9 cellular contexts compared by ENCODE assay signal in genomic region chr9:113155911-113156559, GRCh38. TPM values are rescaled to one million over a fixed set of nuclear protein-coding genes. Genes with fewer than 3 reads are reported as not detected.
DNase-seq lines count a peak whose midpoint lies in the region; ATAC-seq and TF ChIP-seq lines count a peak whose summit lies in the region.
"Had no signal": no experiment of that assay in that cellular context is flagged by ENCODE, and none has a peak within 500 bp of the region (broad histone marks: within the 10 kb centered on the region; RNA-seq: fewer than 3 reads in every experiment).

No MANE protein-coding gene starts in this region.

- no peaks in the 10 kb centered on the region for H3K9me3 ChIP-seq in transverse colon
- H3K9me3 ChIP-seq in PC-9 (ENCODE audit: insufficient read depth, low read depth), result no peaks in the 10 kb centered on the region

- H3K27me3 ChIP-seq in transverse colon (no peaks in the 10 kb centered on the region), PC-9 (ENCODE audit: insufficient read depth, low read depth) (no peaks in the 10 kb centered on the region)

- POLR2A ChIA-PET in PC-9 (lab: Charles Lee; ENCODE audit: unreplicated experiment), result interaction anchor here (0.7 kb wide), 1 partner anchor 65 kb away, joined by 3 read pairs; the partner anchor contains the start of gene SLC31A1

- ATAC-seq in naive B cell (ENCODE audit: low read depth in 2 of 2), result peak in 1 of 2 donors; percentile 45
- ATAC-seq in HG02588 (IDR thresholded peaks at IDR 0.05; ENCODE audit: unreplicated experiment), result no peak

- CTCF ChIA-PET in PC-9 (lab: Charles Lee), result no interaction called here

- intact Hi-C loops in transverse colon (cut with DNase I; ENCODE audit: low total_unique reads), result no loop called here
- intact Hi-C loops in PC-9 (cut with micrococcal nuclease; ENCODE audit: unreplicated experiment), result loop anchor here (10.0 kb wide), 1 partner anchor 119 kb away; the partner anchor contains the start of genes CDC26 and PRPF4

- no peaks in the 10 kb centered on the region for H4K20me1 ChIP-seq in PC-9 (ENCODE audit: insufficient read depth)

- H2AFZ ChIP-seq in PC-9, result no peak overlapping the region

- H3K27ac Mint-ChIP-seq in naive B cell, result peak overlapping the region in 4 of 6 donors; percentile 13 to 79 (median 65)

- H3K79me2 ChIP-seq in PC-9 (ENCODE audit: low read depth), result no peaks in the 10 kb centered on the region

- BruUV-seq in PC-9 (replicated peaks; lab: Mats Ljungman, UMichigan), result no TSS peak

- TF ChIP-seq CTCF in transverse colon (IDR thresholded peaks at IDR 0.05), result no peak
- TF ChIP-seq CTCF in PC-9 (conservative IDR thresholded peaks at IDR 0.05), result no peak

- H3K4me3 ChIP-seq in transverse colon (no peak overlapping the region), PC-9 (no peak overlapping the region)

- no peak for TF ChIP-seq EP300 in transverse colon (IDR thresholded peaks at IDR 0.05; ENCODE audit: low read depth)

- H3K4me3 Mint-ChIP-seq in naive B cell, result peak overlapping the region in 1 of 8 donors; percentile 33

- peaks cover 4 to 23% (median 22%) of the 10 kb centered on the region in 3 donors for H3K4me1 Mint-ChIP-seq in naive B cell

- DNase-seq in activated naive CD4-positive, alpha-beta T cell treated with Interleukin-2 at 50 U/mL for 16 hours, result peak; percentile 48
- no peak for DNase-seq in activated naive CD4-positive, alpha-beta T cell treated with anti-CD3 and anti-CD28 coated beads, Interleukin-2, amount 50 U/mL, for 16 hours
- DNase-seq in activated T-cell treated with anti-CD3 and anti-CD28 coated beads for 48 hours (ENCODE audit: low read depth) (peak; percentile 12), naive B cell (peak; percentile 3), transverse colon (peak; percentile 26), PC-9 (no peak), RKO (ENCODE audit: low spot score) (no peak)
- DNase-seq: NCI-H2171 treated with DMSO at 0.1 percent for 48 hours had no signal

- H3K4me2 ChIP-seq in PC-9, result no peak overlapping the region

- WGBS in transverse colon (ENCODE audit: low coverage in 1 of 2), 2 donors, result 58 to 76% methylated on average over 2 to 7 of the region's 7 CpGs

- H3K27ac ChIP-seq in transverse colon (peak overlapping the region in 1 of 4 donors; percentile 40), PC-9 (no peak overlapping the region)

- peaks cover 9% of the 10 kb centered on the region for H3F3A ChIP-seq in PC-9 (ENCODE audit: insufficient read depth, low read depth)

- TF ChIP-seq POLR2A in transverse colon (IDR thresholded peaks at IDR 0.05), result no peak

- no peaks in the 10 kb centered on the region for H3K9me3 Mint-ChIP-seq in naive B cell

- H3K36me3 ChIP-seq in transverse colon (peaks cover 0 to 9% (median 4%) of the 10 kb centered on the region in 4 donors), PC-9 (ENCODE audit: low read depth) (no peaks in the 10 kb centered on the region)

- H3K9me2 ChIP-seq in PC-9 (ENCODE audit: insufficient read depth), result no peaks in the 10 kb centered on the region

- no peaks in the 10 kb centered on the region for H3K27me3 Mint-ChIP-seq in naive B cell

- in situ Hi-C loops in transverse colon (cut with MboI; ENCODE audit: low pct_ligation_motif_present in 1 of 4, low pct_unique_long_range_greater_than_20kb in 1 of 4, low sequenced_read_pairs in 3 of 4), result no loop called here

- H3K4me1 ChIP-seq in transverse colon, result peaks cover 0 to 17% (median 10%) of the 10 kb centered on the region in 4 donors
- peaks cover 25% of the 10 kb centered on the region for H3K4me1 ChIP-seq in PC-9 (replicated peaks; ENCODE audit: insufficient read depth)

- peaks cover 6 to 8% of the 10 kb centered on the region in 2 donors for H3K36me3 Mint-ChIP-seq in naive B cell

RNA-seq across cellular contexts. Expression of gene SLC31A2, which starts 5.2 kb away (rescaled TPM):
- 1 to 10 TPM in 5 of 6 donors, not detected in 1; 1.3 to 2.5 (median 1.8) TPM for polyA plus RNA-seq in naive B cell (ENCODE audit: low read depth in 6 of 6)
- total RNA-seq in transverse colon, result 10 to 100 TPM in 3 of 4 donors, 1 to 10 TPM in 1; 4.4 to 81.6 (median 40.3) TPM
- total RNA-seq in PC-9 (2021), result 15.1 and 16.5 TPM in 2 replicates

Comparison
In these comparisons a context has a peak if more than half of its experiments do, and no peak if none do; other contexts are left out.
1. DNase-seq: peak in activated naive CD4-positive, alpha-beta T cell treated with Interleukin-2 at 50 U/mL for 16 hours (single experiment), activated T-cell treated with anti-CD3 and anti-CD28 coated beads for 48 hours (single experiment), naive B cell (single experiment) and transverse colon (single experiment); none in activated naive CD4-positive, alpha-beta T cell treated with anti-CD3 and anti-CD28 coated beads, Interleukin-2, amount 50 U/mL, for 16 hours (single experiment), PC-9 (0 of 2) and RKO (single experiment).